ENCODE assay signal across 1 cellular context in genomic region chr20:63005862-63006564, GRCh38.
TF ChIP-seq lines count a peak whose summit lies in the region.

No MANE protein-coding gene starts in this region.

TF ChIP-seq in endothelial cell of umbilical vein, 7 proteins besides CTCF, POLR2A, EP300 and RAD21:
- TF ChIP-seq JUN (IDR thresholded peaks at IDR 0.05; ENCODE audit: borderline replicate concordance, insufficient read depth, insufficient read length, low read depth) (no peak), FOS (IDR thresholded peaks at IDR 0.05; ENCODE audit: borderline replicate concordance, insufficient read depth, low read length) (no peak), EZH2 (IDR thresholded peaks at IDR 0.05; ENCODE audit: borderline replicate concordance, low read depth, low read length, severe bottlenecking) (peak; percentile 92)
